9 cellular contexts compared by ENCODE assay signal in genomic region chr3:132180337-132180791, GRCh38.
DNase-seq lines count a peak whose midpoint lies in the region; ATAC-seq lines count a peak whose summit lies in the region.
"Had no signal": no experiment of that assay in that cellular context is flagged by ENCODE, and none has a peak within 500 bp of the region (broad histone marks: within the 10 kb centered on the region; RNA-seq: fewer than 3 reads in every experiment).

No MANE protein-coding gene starts in this region.

- H3K9me3 ChIP-seq in CD4-positive, CD25-positive, alpha-beta regulatory T cell (ENCODE audit: control insufficient read depth in 2 of 2, low read length in 2 of 2) = no peaks in the 10 kb centered on the region
- H3K9me3 ChIP-seq in naive thymus-derived CD4-positive, alpha-beta T cell (ENCODE audit: control insufficient read depth in 2 of 3, low read length in 3 of 3) = no peaks in the 10 kb centered on the region

- no peak for ATAC-seq in CD4-positive, CD25-positive, alpha-beta regulatory T cell (ENCODE audit: low read depth in 2 of 2)
- peak; percentile 71 for ATAC-seq in GM18867 (IDR thresholded peaks at IDR 0.05; ENCODE audit: unreplicated experiment)
- ATAC-seq in effector memory CD8-positive, alpha-beta T cell (replicated peaks) = peak; percentile 41
- ATAC-seq in naive thymus-derived CD4-positive, alpha-beta T cell = peak; percentile 58

- H3K27me3 Mint-ChIP-seq in CD4-positive, CD25-positive, alpha-beta regulatory T cell = no peaks in the 10 kb centered on the region
- peaks cover 7 to 9% of the 10 kb centered on the region in 2 donors for H3K27me3 Mint-ChIP-seq in effector memory CD8-positive, alpha-beta T cell
- H3K27me3 Mint-ChIP-seq in naive thymus-derived CD4-positive, alpha-beta T cell = peaks cover 2 to 20% (median 7%) of the 10 kb centered on the region in 5 donors
- H3K27me3 Mint-ChIP-seq in activated T-helper 1 cell treated with anti-CD3 and anti-CD28 coated beads, Interleukin-12 subunit alpha, Interleukin-12 subunit beta, Interleukin-2, Interleukin-4 antibody, amounts not matched to agents 30 ng/mL and 10 ng/mL and 1 ng/mL, durations not matched to agents 14 hours and 24 hours and 36 hours (ENCODE audit: insufficient read depth) = peaks cover 7% of the 10 kb centered on the region
- H3K27me3 Mint-ChIP-seq in activated CD4-positive, alpha-beta memory T cell treated with anti-CD3 and anti-CD28 coated beads, Interleukin-2, amount 10 ng/mL, durations not matched to agents 7 days and 5 days = peaks cover under 1% of the 10 kb centered on the region

- H3K36me3 ChIP-seq in CD4-positive, CD25-positive, alpha-beta regulatory T cell (ENCODE audit: control insufficient read depth, insufficient read depth, low read length) = no peaks in the 10 kb centered on the region
- no peaks in the 10 kb centered on the region for H3K36me3 ChIP-seq in naive thymus-derived CD4-positive, alpha-beta T cell (ENCODE audit: control insufficient read depth in 2 of 3, insufficient read depth in 3 of 3, low read length in 3 of 3)

- no peak overlapping the region for H3K4me3 ChIP-seq in CD4-positive, CD25-positive, alpha-beta regulatory T cell (ENCODE audit: low read depth, low read length)
- no peak overlapping the region for H3K4me3 ChIP-seq in naive thymus-derived CD4-positive, alpha-beta T cell (ENCODE audit: low read length)

- H3K9me3 Mint-ChIP-seq in CD4-positive, CD25-positive, alpha-beta regulatory T cell = peaks cover 0 to 4% (median 0%) of the 10 kb centered on the region in 7 donors
- H3K9me3 Mint-ChIP-seq in effector memory CD8-positive, alpha-beta T cell = no peaks in the 10 kb centered on the region
- H3K9me3 Mint-ChIP-seq in naive thymus-derived CD4-positive, alpha-beta T cell = no peaks in the 10 kb centered on the region
- H3K9me3 Mint-ChIP-seq in activated T-helper 1 cell treated with anti-CD3 and anti-CD28 coated beads, Interleukin-12 subunit alpha, Interleukin-12 subunit beta, Interleukin-2, Interleukin-4 antibody, amounts not matched to agents 30 ng/mL and 10 ng/mL and 1 ng/mL, durations not matched to agents 14 hours and 24 hours and 36 hours = no peaks in the 10 kb centered on the region
- no peaks in the 10 kb centered on the region for H3K9me3 Mint-ChIP-seq in activated CD4-positive, alpha-beta memory T cell treated with anti-CD3 and anti-CD28 coated beads, Interleukin-2, amount 10 ng/mL, durations not matched to agents 7 days and 5 days
- H3K9me3 Mint-ChIP-seq: IgD-negative memory B cell had no signal

- H3K36me3 Mint-ChIP-seq in CD4-positive, CD25-positive, alpha-beta regulatory T cell = no peaks in the 10 kb centered on the region
- H3K36me3 Mint-ChIP-seq in effector memory CD8-positive, alpha-beta T cell (ENCODE audit: insufficient read depth) = no peaks in the 10 kb centered on the region
- H3K36me3 Mint-ChIP-seq in naive thymus-derived CD4-positive, alpha-beta T cell = no peaks in the 10 kb centered on the region
- H3K36me3 Mint-ChIP-seq in activated T-helper 1 cell treated with anti-CD3 and anti-CD28 coated beads, Interleukin-12 subunit alpha, Interleukin-12 subunit beta, Interleukin-2, Interleukin-4 antibody, amounts not matched to agents 30 ng/mL and 10 ng/mL and 1 ng/mL, durations not matched to agents 14 hours and 24 hours and 36 hours (ENCODE audit: low read depth) = no peaks in the 10 kb centered on the region
- H3K36me3 Mint-ChIP-seq in activated CD4-positive, alpha-beta memory T cell treated with anti-CD3 and anti-CD28 coated beads, Interleukin-2, amount 10 ng/mL, durations not matched to agents 7 days and 5 days (ENCODE audit: low read depth) = no peaks in the 10 kb centered on the region
- H3K36me3 Mint-ChIP-seq: IgD-negative memory B cell had no signal

- H3K27me3 ChIP-seq in CD4-positive, CD25-positive, alpha-beta regulatory T cell (ENCODE audit: control insufficient read depth, insufficient read depth, low read length) = no peaks in the 10 kb centered on the region
- H3K27me3 ChIP-seq in naive thymus-derived CD4-positive, alpha-beta T cell (ENCODE audit: control insufficient read depth in 2 of 2, insufficient read depth in 2 of 2, low read length in 2 of 2) = no peaks in the 10 kb centered on the region

- CTCF ChIA-PET in naive thymus-derived CD4-positive, alpha-beta T cell (lab: Charles Lee) = no interaction called here
- CTCF ChIA-PET in activated CD4-positive, alpha-beta memory T cell treated with anti-CD3 and anti-CD28 coated beads, Interleukin-2, amount 10 ng/mL, durations not matched to agents 7 days and 5 days (lab: Charles Lee) = no interaction called here

- POLR2A ChIA-PET in naive thymus-derived CD4-positive, alpha-beta T cell (lab: Charles Lee) = no interaction called here
- POLR2A ChIA-PET in activated CD4-positive, alpha-beta memory T cell treated with anti-CD3 and anti-CD28 coated beads, Interleukin-2, amount 10 ng/mL, durations not matched to agents 7 days and 5 days (lab: Charles Lee) = no interaction called here

- intact Hi-C loops in naive thymus-derived CD4-positive, alpha-beta T cell (cut with micrococcal nuclease) = loop anchor here (2.0 kb wide), 2 partner anchors 1148 to 1422 kb away; no protein-coding TSS in a partner anchor
- intact Hi-C loops in activated T-helper 1 cell treated with anti-CD3 and anti-CD28 coated beads, Interleukin-12 subunit alpha, Interleukin-12 subunit beta, Interleukin-2, Interleukin-4 antibody, amounts not matched to agents 30 ng/mL and 10 ng/mL and 1 ng/mL, durations not matched to agents 14 hours and 24 hours and 36 hours (cut with micrococcal nuclease) = loop anchor here (5.0 kb wide), 1 partner anchor 1148 kb away; no protein-coding TSS in a partner anchor

- no peak overlapping the region for H3K4me3 Mint-ChIP-seq in CD4-positive, CD25-positive, alpha-beta regulatory T cell
- no peak overlapping the region for H3K4me3 Mint-ChIP-seq in effector memory CD8-positive, alpha-beta T cell
- H3K4me3 Mint-ChIP-seq in naive thymus-derived CD4-positive, alpha-beta T cell = peak overlapping the region in 2 of 10 donors; percentile 3 to 27
- no peak overlapping the region for H3K4me3 Mint-ChIP-seq in activated T-helper 1 cell treated with anti-CD3 and anti-CD28 coated beads, Interleukin-12 subunit alpha, Interleukin-12 subunit beta, Interleukin-2, Interleukin-4 antibody, amounts not matched to agents 30 ng/mL and 10 ng/mL and 1 ng/mL, durations not matched to agents 14 hours and 24 hours and 36 hours
- no peak overlapping the region for H3K4me3 Mint-ChIP-seq in activated CD4-positive, alpha-beta memory T cell treated with anti-CD3 and anti-CD28 coated beads, Interleukin-2, amount 10 ng/mL, durations not matched to agents 7 days and 5 days
- H3K4me3 Mint-ChIP-seq: IgD-negative memory B cell had no signal

- H3K27ac ChIP-seq in CD4-positive, CD25-positive, alpha-beta regulatory T cell (ENCODE audit: insufficient read depth, low read length, poor library complexity, severe bottlenecking) = no peak overlapping the region
- H3K27ac ChIP-seq in naive thymus-derived CD4-positive, alpha-beta T cell (ENCODE audit: low read depth, low read length) = no peak overlapping the region

- H3K4me1 Mint-ChIP-seq in CD4-positive, CD25-positive, alpha-beta regulatory T cell = peaks cover 0 to 7% (median 2%) of the 10 kb centered on the region in 4 donors
- H3K4me1 Mint-ChIP-seq in effector memory CD8-positive, alpha-beta T cell (ENCODE audit: low read depth in 2 of 2) = peaks cover 3 to 8% of the 10 kb centered on the region in 2 donors
- H3K4me1 Mint-ChIP-seq in naive thymus-derived CD4-positive, alpha-beta T cell = peaks cover 0 to 6% (median 4%) of the 10 kb centered on the region in 7 donors
- H3K4me1 Mint-ChIP-seq in activated T-helper 1 cell treated with anti-CD3 and anti-CD28 coated beads, Interleukin-12 subunit alpha, Interleukin-12 subunit beta, Interleukin-2, Interleukin-4 antibody, amounts not matched to agents 30 ng/mL and 10 ng/mL and 1 ng/mL, durations not matched to agents 14 hours and 24 hours and 36 hours (ENCODE audit: low read depth) = peaks cover 7% of the 10 kb centered on the region
- peaks cover 2% of the 10 kb centered on the region for H3K4me1 Mint-ChIP-seq in activated CD4-positive, alpha-beta memory T cell treated with anti-CD3 and anti-CD28 coated beads, Interleukin-2, amount 10 ng/mL, durations not matched to agents 7 days and 5 days

- DNase-seq in CD4-positive, CD25-positive, alpha-beta regulatory T cell = peak in 2 of 3 donors; percentile 16 to 52
- DNase-seq in Kasumi-1 (lab: John Stamatoyannopoulos, UW) (peak; percentile 63 to 80), OCI-M1 (lab: John Stamatoyannopoulos, UW) (peak; percentile 72)
- DNase-seq in effector memory CD8-positive, alpha-beta T cell = no peak
- DNase-seq in naive thymus-derived CD4-positive, alpha-beta T cell = peak in 6 of 9 donors; percentile 8 to 33 (median 18)
- DNase-seq in activated T-helper 1 cell treated with anti-CD3 and anti-CD28 coated beads, Interleukin-12 subunit alpha, Interleukin-12 subunit beta, Interleukin-2, Interleukin-4 antibody, amounts not matched to agents 30 ng/mL and 10 ng/mL and 1 ng/mL, durations not matched to agents 14 hours and 24 hours and 36 hours (ENCODE audit: low spot score) = no peak
- DNase-seq in activated CD4-positive, alpha-beta memory T cell treated with anti-CD3 and anti-CD28 coated beads, Interleukin-2, amount 10 ng/mL, durations not matched to agents 7 days and 5 days = no peak

- H3K4me1 ChIP-seq in CD4-positive, CD25-positive, alpha-beta regulatory T cell (ENCODE audit: control insufficient read depth, insufficient read depth, low read length, poor library complexity, severe bottlenecking) = no peaks in the 10 kb centered on the region
- no peaks in the 10 kb centered on the region for H3K4me1 ChIP-seq in naive thymus-derived CD4-positive, alpha-beta T cell (ENCODE audit: control insufficient read depth in 2 of 2, insufficient read depth in 2 of 2, low read length in 2 of 2)

- peak overlapping the region in 1 of 3 donors; percentile 43 for H3K27ac Mint-ChIP-seq in CD4-positive, CD25-positive, alpha-beta regulatory T cell
- H3K27ac Mint-ChIP-seq in effector memory CD8-positive, alpha-beta T cell = no peak overlapping the region
- H3K27ac Mint-ChIP-seq in naive thymus-derived CD4-positive, alpha-beta T cell = no peak overlapping the region
- H3K27ac Mint-ChIP-seq in activated T-helper 1 cell treated with anti-CD3 and anti-CD28 coated beads, Interleukin-12 subunit alpha, Interleukin-12 subunit beta, Interleukin-2, Interleukin-4 antibody, amounts not matched to agents 30 ng/mL and 10 ng/mL and 1 ng/mL, durations not matched to agents 14 hours and 24 hours and 36 hours = no peak overlapping the region
- H3K27ac Mint-ChIP-seq in activated CD4-positive, alpha-beta memory T cell treated with anti-CD3 and anti-CD28 coated beads, Interleukin-2, amount 10 ng/mL, durations not matched to agents 7 days and 5 days = no peak overlapping the region
- H3K27ac Mint-ChIP-seq: IgD-negative memory B cell had no signal

Comparison
In these comparisons a context has a peak if more than half of its experiments do, and no peak if none do; other contexts are left out.
1. ATAC-seq: peak in GM18867 (single experiment), effector memory CD8-positive, alpha-beta T cell (single experiment) and naive thymus-derived CD4-positive, alpha-beta T cell (single experiment); none in CD4-positive, CD25-positive, alpha-beta regulatory T cell (0 of 2).
2. DNase-seq: peak in CD4-positive, CD25-positive, alpha-beta regulatory T cell (2 of 3), Kasumi-1 (2 of 2), OCI-M1 (single experiment) and naive thymus-derived CD4-positive, alpha-beta T cell (6 of 9); none in effector memory CD8-positive, alpha-beta T cell (0 of 3), activated T-helper 1 cell treated with anti-CD3 and anti-CD28 coated beads, Interleukin-12 subunit alpha, Interleukin-12 subunit beta, Interleukin-2, Interleukin-4 antibody, amounts not matched to agents 30 ng/mL and 10 ng/mL and 1 ng/mL, durations not matched to agents 14 hours and 24 hours and 36 hours (single experiment) and activated CD4-positive, alpha-beta memory T cell treated with anti-CD3 and anti-CD28 coated beads, Interleukin-2, amount 10 ng/mL, durations not matched to agents 7 days and 5 days (single experiment).